Comparison of ENCODE assay signal across 11 cellular contexts in the genomic region with DNA sequence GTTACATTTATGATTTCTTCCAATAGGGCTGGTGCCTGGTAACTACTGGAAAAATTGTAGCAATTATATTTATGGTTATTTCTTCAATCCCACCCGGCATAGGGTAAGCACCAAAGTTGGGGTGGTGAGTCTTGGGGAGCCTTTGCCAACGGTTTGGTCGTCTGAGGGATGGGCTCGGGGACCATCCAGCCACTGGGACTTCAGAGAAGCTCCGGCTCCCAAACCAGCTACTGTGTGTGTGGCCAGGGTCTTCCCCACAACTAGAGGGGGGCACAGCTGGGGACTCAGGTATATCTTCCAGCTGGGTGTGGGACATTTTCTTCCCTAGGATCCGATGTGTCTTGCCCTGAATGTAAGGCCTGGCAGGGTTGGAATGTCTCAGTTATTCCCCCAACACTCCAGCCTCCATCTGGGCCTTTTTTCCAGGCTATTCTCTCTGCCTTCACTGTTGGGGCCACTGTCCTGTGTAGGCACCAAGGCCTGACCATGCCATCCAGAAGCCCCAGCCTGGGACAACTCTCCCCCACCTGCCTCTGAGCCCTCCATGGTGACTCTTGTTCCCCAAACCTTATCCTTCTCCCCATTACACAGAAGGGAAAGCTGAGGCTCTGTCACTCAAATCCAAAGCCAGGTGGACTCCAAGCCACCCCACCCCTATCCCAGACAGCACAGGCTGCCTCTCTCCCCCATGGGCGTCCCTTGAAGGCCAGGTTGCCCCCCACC. TPM values are rescaled to one million over a fixed set of nuclear protein-coding genes. Genes with fewer than 3 reads are reported as not detected.
DNase-seq lines count a peak whose midpoint lies in the region; ATAC-seq and TF ChIP-seq lines count a peak whose summit lies in the region.
"Had no signal": no experiment of that assay in that cellular context is flagged by ENCODE, and none has a peak within 500 bp of the region (broad histone marks: within the 10 kb centered on the region; RNA-seq: fewer than 3 reads in every experiment).

No MANE protein-coding gene starts in this region.

- no peak overlapping the region for H3K4ac ChIP-seq in mesenchymal stem cell (ENCODE audit: low read depth in 1 of 2, low read length in 2 of 2)

- H3K27me3 ChIP-seq in heart left ventricle (no peaks in the 10 kb centered on the region), mesenchymal stem cell (ENCODE audit: control insufficient read depth in 1 of 2, insufficient read depth in 1 of 2, low read length in 2 of 2) (peaks cover 0 to 7% of the 10 kb centered on the region in 2 experiments), uterus (no peaks in the 10 kb centered on the region)

- intact Hi-C loops in heart left ventricle (cut with DNase I) (loop anchor here in 1 of 10 donors (5.0 kb wide), 1 partner anchor 60 kb away; no protein-coding TSS in a partner anchor), Right ventricle myocardium superior (cut with DNase I) (no loop called here), uterus (cut with DNase I; ENCODE audit: low total_unique reads) (no loop called here)

- H3K27ac Mint-ChIP-seq in activated T-helper 17 cell treated with anti-CD3 and anti-CD28 coated beads, Interleukin-2, amount 50 U/mL, for 72 hours: peak overlapping the region; percentile 89

- no peak overlapping the region for H3K14ac ChIP-seq in mesenchymal stem cell (ENCODE audit: low read length in 2 of 2)

- no peak overlapping the region for H2BK120ac ChIP-seq in mesenchymal stem cell (ENCODE audit: low read depth, low read length)

- H3K18ac ChIP-seq in mesenchymal stem cell (ENCODE audit: low read depth in 1 of 2, low read length in 2 of 2): peak overlapping the region in 1 of 2 experiments; percentile 94

- H3K27ac ChIP-seq in heart left ventricle (peak overlapping the region in 9 of 12 donors; percentile 19 to 95 (median 52)), mesenchymal stem cell (ENCODE audit: low read length, poor library complexity, severe bottlenecking) (no peak overlapping the region), uterus (peak overlapping the region; percentile 3 to 68)
- H3K27ac ChIP-seq: C4-2B had no signal

- H2AK5ac ChIP-seq in mesenchymal stem cell (ENCODE audit: low read length, severe bottlenecking): no peak overlapping the region

- DNase-seq in heart left ventricle: peak in 1 of 5 donors; percentile 19
- no peak for DNase-seq in Right ventricle myocardium superior
- DNase-seq in mesenchymal stem cell: no peak
- DNase-seq in uterus: no peak
- no peak for DNase-seq in pons (ENCODE audit: low spot score)
- no peak for DNase-seq in UCSD-AML1 (lab: John Stamatoyannopoulos, UW; ENCODE audit: unreplicated experiment)
- DNase-seq: NCI-H146; stimulated activated CD4-positive, alpha-beta T cell treated with anti-CD3 and anti-CD28 coated beads, Interleukin-4, amount 100 ng/mL, for 1 hour had no signal

- H4K8ac ChIP-seq in mesenchymal stem cell (ENCODE audit: low read length): no peak overlapping the region

- ATAC-seq in heart left ventricle (no peak), Right ventricle myocardium superior (ENCODE audit: poor library complexity) (no peak), GM19035 (IDR thresholded peaks at IDR 0.05; ENCODE audit: unreplicated experiment) (no peak)
- ATAC-seq in activated T-helper 17 cell treated with anti-CD3 and anti-CD28 coated beads, Interleukin-2, amount 50 U/mL, for 72 hours (replicated peaks): no peak

- peaks cover 28% of the 10 kb centered on the region for H3K36me3 Mint-ChIP-seq in activated T-helper 17 cell treated with anti-CD3 and anti-CD28 coated beads, Interleukin-2, amount 50 U/mL, for 72 hours (ENCODE audit: low read depth)

- H3K9me3 Mint-ChIP-seq in activated T-helper 17 cell treated with anti-CD3 and anti-CD28 coated beads, Interleukin-2, amount 50 U/mL, for 72 hours: no peaks in the 10 kb centered on the region

- 83 to 95% (median 89%) methylated on average over 7 of the region's 7 CpGs for WGBS in heart left ventricle, 4 donors
- 92% methylated on average over 7 of the region's 7 CpGs for WGBS in mesenchymal stem cell

- H2BK5ac ChIP-seq in mesenchymal stem cell (ENCODE audit: low read depth, low read length, poor library complexity, severe bottlenecking): no peak overlapping the region

- H2BK15ac ChIP-seq in mesenchymal stem cell (ENCODE audit: low read depth, poor library complexity, severe bottlenecking): peak overlapping the region; percentile 44

- TF ChIP-seq POLR2A in heart left ventricle (IDR thresholded peaks at IDR 0.05): no peak
- no peak for TF ChIP-seq POLR2A in uterus (IDR thresholded peaks at IDR 0.05)

- no peaks in the 10 kb centered on the region for H3K9me3 ChIP-seq in heart left ventricle
- H3K9me3 ChIP-seq in mesenchymal stem cell (ENCODE audit: control insufficient read depth, low read length): no peaks in the 10 kb centered on the region
- H3K9me3 ChIP-seq in uterus: no peaks in the 10 kb centered on the region

- H3K79me1 ChIP-seq in mesenchymal stem cell (replicated peaks; ENCODE audit: low read length, poor library complexity, severe bottlenecking): peaks cover 3% of the 10 kb centered on the region

- no peaks in the 10 kb centered on the region for H3K27me3 Mint-ChIP-seq in activated T-helper 17 cell treated with anti-CD3 and anti-CD28 coated beads, Interleukin-2, amount 50 U/mL, for 72 hours

- H2BK12ac ChIP-seq in mesenchymal stem cell (ENCODE audit: low read length in 2 of 2): no peak overlapping the region

- no peak overlapping the region for H2AFZ ChIP-seq in mesenchymal stem cell (ENCODE audit: low read depth, low read length)

- TF ChIP-seq CTCF in heart left ventricle (IDR thresholded peaks at IDR 0.05): no peak
- no peak for TF ChIP-seq CTCF in uterus (IDR thresholded peaks at IDR 0.05)

- H4K91ac ChIP-seq in mesenchymal stem cell (ENCODE audit: low read length): no peak overlapping the region

- H3K4me1 Mint-ChIP-seq in activated T-helper 17 cell treated with anti-CD3 and anti-CD28 coated beads, Interleukin-2, amount 50 U/mL, for 72 hours: no peaks in the 10 kb centered on the region

- no peak overlapping the region for H3K4me2 ChIP-seq in mesenchymal stem cell (ENCODE audit: low read length, poor library complexity, severe bottlenecking)

- H3K36me3 ChIP-seq in heart left ventricle (peaks cover 0 to 39% (median 21%) of the 10 kb centered on the region in 9 donors), mesenchymal stem cell (ENCODE audit: control insufficient read depth in 1 of 2, insufficient read depth in 2 of 2, low read depth in 1 of 2, low read length in 2 of 2) (peaks cover 32 to 47% of the 10 kb centered on the region in 2 experiments), uterus (no peaks in the 10 kb centered on the region)

- H3K4me3 Mint-ChIP-seq in activated T-helper 17 cell treated with anti-CD3 and anti-CD28 coated beads, Interleukin-2, amount 50 U/mL, for 72 hours: peak overlapping the region; percentile 94

- peak overlapping the region; percentile 87 for H3K9ac ChIP-seq in mesenchymal stem cell (ENCODE audit: low read length)

- H3K4me1 ChIP-seq in heart left ventricle (peaks cover 0 to 78% (median 20%) of the 10 kb centered on the region in 12 donors), mesenchymal stem cell (ENCODE audit: control insufficient read depth, insufficient read depth, low read depth, low read length) (peaks cover 16% of the 10 kb centered on the region), uterus (peaks cover 0 to 3% of the 10 kb centered on the region in 2 donors)

- H3K4me3 ChIP-seq in heart left ventricle: no peak overlapping the region
- H3K4me3 ChIP-seq in mesenchymal stem cell (ENCODE audit: insufficient read depth in 1 of 2, low read depth in 1 of 2, low read length in 2 of 2): no peak overlapping the region
- no peak overlapping the region for H3K4me3 ChIP-seq in uterus

- no peak overlapping the region for H3K23ac ChIP-seq in mesenchymal stem cell (ENCODE audit: low read length in 2 of 2)

RNA-seq across cellular contexts. Expression of gene IFI30, which starts 1.1 kb away (rescaled TPM):
- total RNA-seq in heart left ventricle: 100 to 1,000 TPM in 2 of 9 donors, 10 to 100 TPM in 4, 1 to 10 TPM in 3; 9.0 to 455 (median 15.2) TPM
- 10 to 100 TPM in 1 of 2 donors, 1 to 10 TPM in 1; 8.9 to 27.1 TPM for polyA plus RNA-seq in heart left ventricle
- total RNA-seq in Right ventricle myocardium superior: 23.1 TPM
- total RNA-seq in activated T-helper 17 cell treated with anti-CD3 and anti-CD28 coated beads, Interleukin-2, amount 50 U/mL, for 72 hours: 10 to 100 TPM; 51.7 to 81.1 TPM
- 28.4 TPM for polyA plus RNA-seq in mesenchymal stem cell (2013, experiment 1 of 2)
- polyA plus RNA-seq in mesenchymal stem cell (2013, experiment 2 of 2): 27.7 TPM
- total RNA-seq in uterus: 10 to 100 TPM in 2 of 4 donors, 1 to 10 TPM in 2; 4.1 to 17.4 (median 11.4) TPM

RNA-seq across cellular contexts. Expression of gene PIK3R2, which starts 19.5 kb away (rescaled TPM):
- total RNA-seq in heart left ventricle (10 to 100 TPM; 17.9 to 28.6 (median 24.6) TPM), Right ventricle myocardium superior (20.8 TPM), uterus (10 to 100 TPM; 17.2 to 39.4 (median 29.7) TPM)
- polyA plus RNA-seq in heart left ventricle: 1 to 10 TPM; 4.0 to 7.1 TPM
- total RNA-seq in activated T-helper 17 cell treated with anti-CD3 and anti-CD28 coated beads, Interleukin-2, amount 50 U/mL, for 72 hours: 10 to 100 TPM; 13.0 to 21.8 TPM
- 83.2 TPM for polyA plus RNA-seq in mesenchymal stem cell (2013, experiment 1 of 2)
- polyA plus RNA-seq in mesenchymal stem cell (2013, experiment 2 of 2): 80.2 TPM

RNA-seq across cellular contexts. Expression of gene MPV17L2, which starts 20.5 kb away (rescaled TPM):
- total RNA-seq in heart left ventricle: 10 to 100 TPM; 10.6 to 37.4 (median 14.8) TPM
- polyA plus RNA-seq in heart left ventricle: 10 to 100 TPM; 24.7 to 59.3 TPM
- 9.4 TPM for total RNA-seq in Right ventricle myocardium superior
- total RNA-seq in activated T-helper 17 cell treated with anti-CD3 and anti-CD28 coated beads, Interleukin-2, amount 50 U/mL, for 72 hours: 10 to 100 TPM in 1 of 2 donors, 1 to 10 TPM in 1; 4.2 to 12.0 TPM
- polyA plus RNA-seq in mesenchymal stem cell (2013, experiment 1 of 2): 19.7 TPM
- polyA plus RNA-seq in mesenchymal stem cell (2013, experiment 2 of 2): 20.2 TPM
- total RNA-seq in uterus: 10 to 100 TPM in 3 of 4 donors, 1 to 10 TPM in 1; 5.2 to 19.7 (median 11.1) TPM

RNA-seq across cellular contexts. Expression of gene RAB3A, which starts 31.4 kb away (rescaled TPM):
- total RNA-seq in heart left ventricle (10 to 100 TPM in 8 of 9 donors, 1 to 10 TPM in 1; 6.9 to 39.2 (median 31.5) TPM), Right ventricle myocardium superior (26.7 TPM), uterus (1 to 10 TPM in 1 of 4 donors, under 1 TPM in 2, not detected in 1; 0.69 to 3.8 (median 0.77) TPM)
- 10 to 100 TPM; 17.2 to 20.1 TPM for polyA plus RNA-seq in heart left ventricle
- 1 to 10 TPM; 7.2 to 9.5 TPM for total RNA-seq in activated T-helper 17 cell treated with anti-CD3 and anti-CD28 coated beads, Interleukin-2, amount 50 U/mL, for 72 hours
- 5.6 TPM for polyA plus RNA-seq in mesenchymal stem cell (2013, experiment 1 of 2)
- polyA plus RNA-seq in mesenchymal stem cell (2013, experiment 2 of 2): 5.8 TPM

RNA-seq across cellular contexts. Expression of gene PDE4C, which starts 53.7 kb away (rescaled TPM):
- total RNA-seq in heart left ventricle: 1 to 10 TPM in 5 of 9 donors, under 1 TPM in 3, not detected in 1; 0.16 to 3.6 (median 1.1) TPM
- 1 to 10 TPM in 1 of 2 donors, under 1 TPM in 1; 0.82 to 4.6 TPM for polyA plus RNA-seq in heart left ventricle
- total RNA-seq in Right ventricle myocardium superior: 1.8 TPM
- total RNA-seq in activated T-helper 17 cell treated with anti-CD3 and anti-CD28 coated beads, Interleukin-2, amount 50 U/mL, for 72 hours: 1 to 10 TPM in 1 of 2 donors, under 1 TPM in 1; 0.95 to 1.4 TPM
- 0.04 TPM for polyA plus RNA-seq in mesenchymal stem cell (2013, experiment 1 of 2)
- polyA plus RNA-seq in mesenchymal stem cell (2013, experiment 2 of 2): not detected
- total RNA-seq in uterus: 1 to 10 TPM in 2 of 4 donors, not detected in 2; 1.7 to 3.3 TPM
